ENCODE assay signal across 8 cellular contexts in the genomic region with DNA sequence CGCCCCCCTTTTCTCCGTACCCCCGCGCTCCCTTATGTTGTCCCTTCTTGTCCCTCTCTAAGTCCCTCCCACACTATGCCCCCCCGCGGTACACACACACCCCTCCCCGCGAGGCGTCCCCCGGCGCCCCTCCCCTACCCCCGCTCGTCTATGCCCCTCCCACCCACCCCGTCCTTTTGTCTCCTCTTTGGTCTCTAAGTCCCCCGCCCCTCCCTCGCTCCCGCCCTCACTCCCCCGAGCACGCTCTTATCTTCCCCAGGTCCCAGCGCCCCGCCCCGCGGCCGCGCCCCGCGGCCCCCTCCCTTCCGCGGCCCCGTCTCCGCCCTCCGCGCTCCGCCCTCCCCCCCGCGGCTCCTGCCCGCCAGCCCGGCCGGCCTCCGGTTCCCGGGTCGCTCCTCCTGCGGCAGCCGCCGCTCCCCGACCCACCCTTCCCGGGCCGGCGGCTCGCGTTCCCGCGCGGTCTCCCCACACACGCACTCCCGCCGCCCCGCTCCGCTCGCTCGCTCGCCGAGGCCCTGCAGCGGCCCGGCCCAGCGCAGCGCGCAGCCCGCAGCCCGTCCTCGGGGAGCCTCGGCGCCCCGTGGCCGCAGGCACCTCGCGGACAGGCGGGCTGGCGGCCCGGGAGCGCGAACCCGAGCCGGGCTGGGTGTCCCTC. TPM values are rescaled to one million over a fixed set of nuclear protein-coding genes. Genes with fewer than 3 reads are reported as not detected.
DNase-seq lines count a peak whose midpoint lies in the region; ATAC-seq and TF ChIP-seq lines count a peak whose summit lies in the region.

No MANE protein-coding gene starts in this region.

- CTCF ChIA-PET in activated CD4-positive, alpha-beta T cell treated with anti-CD3 and anti-CD28 coated beads for 36 hours (lab: Charles Lee), result interaction anchor here (0.6 to 0.7 kb wide), 2 partner anchors 16 to 95 kb away, joined by 3 to 4 read pairs; no protein-coding TSS in a partner anchor

- TF ChIP-seq CTCF in GM10266 (IDR thresholded peaks at IDR 0.05; ENCODE audit: control insufficient read depth, insufficient read depth, low read depth, missing control alignments) (no peak), chondrocyte (IDR thresholded peaks at IDR 0.05) (no peak)

- H3K36me3 Mint-ChIP-seq in activated CD4-positive, alpha-beta T cell treated with anti-CD3 and anti-CD28 coated beads for 36 hours (ENCODE audit: low read depth), result peaks cover 12% of the 10 kb centered on the region
- H3K36me3 Mint-ChIP-seq in chondrocyte (ENCODE audit: low read depth), result no peaks in the 10 kb centered on the region

- no peaks in the 10 kb centered on the region for H3K9me3 Mint-ChIP-seq in activated CD4-positive, alpha-beta T cell treated with anti-CD3 and anti-CD28 coated beads for 36 hours (ENCODE audit: low read depth)
- no peaks in the 10 kb centered on the region for H3K9me3 Mint-ChIP-seq in chondrocyte (ENCODE audit: low read depth)

- H3K27me3 Mint-ChIP-seq in activated CD4-positive, alpha-beta T cell treated with anti-CD3 and anti-CD28 coated beads for 36 hours, result peaks cover 2% of the 10 kb centered on the region
- peaks cover 7% of the 10 kb centered on the region for H3K27me3 Mint-ChIP-seq in chondrocyte (ENCODE audit: low read depth)

- H3K4me1 Mint-ChIP-seq in activated CD4-positive, alpha-beta T cell treated with anti-CD3 and anti-CD28 coated beads for 36 hours, result peaks cover 4% of the 10 kb centered on the region
- H3K4me1 Mint-ChIP-seq in chondrocyte (ENCODE audit: low read depth), result peaks cover 6% of the 10 kb centered on the region

- peak; percentile 91 for DNase-seq in GM10266 (ENCODE audit: extremely low spot score)
- peak; percentile 94 for DNase-seq in NCI-H2227 (lab: John Stamatoyannopoulos, UW; ENCODE audit: unreplicated experiment)
- peak; percentile 84 for DNase-seq in activated CD4-positive, alpha-beta T cell treated with anti-CD3 and anti-CD28 coated beads for 36 hours
- DNase-seq in chondrocyte (ENCODE audit: low spot score), result no peak
- peak; percentile 34 to 62 for DNase-seq in stimulated activated CD4-positive, alpha-beta T cell treated with anti-CD3 and anti-CD28 coated beads, Interleukin-1b, Interleukin-23, amount 100 ng/mL, for 1 hour (ENCODE audit: low read depth in 2 of 2)

- POLR2A ChIA-PET in activated CD4-positive, alpha-beta T cell treated with anti-CD3 and anti-CD28 coated beads for 36 hours (lab: Charles Lee), result no interaction called here

- H3K4me3 Mint-ChIP-seq in activated CD4-positive, alpha-beta T cell treated with anti-CD3 and anti-CD28 coated beads for 36 hours, result peak overlapping the region; percentile 62
- H3K4me3 Mint-ChIP-seq in chondrocyte (ENCODE audit: unreplicated experiment), result peak overlapping the region; percentile 87

- H3K27ac Mint-ChIP-seq in activated CD4-positive, alpha-beta T cell treated with anti-CD3 and anti-CD28 coated beads for 36 hours, result no peak overlapping the region
- no peak overlapping the region for H3K27ac Mint-ChIP-seq in chondrocyte (ENCODE audit: unreplicated experiment)

- ATAC-seq in HG02852 (IDR thresholded peaks at IDR 0.05; ENCODE audit: unreplicated experiment) (peak; percentile 44), GM18861 (IDR thresholded peaks at IDR 0.05; ENCODE audit: unreplicated experiment) (no peak)
- ATAC-seq in activated CD4-positive, alpha-beta T cell treated with anti-CD3 and anti-CD28 coated beads for 36 hours, result peak; percentile 73

- intact Hi-C loops in activated CD4-positive, alpha-beta T cell treated with anti-CD3 and anti-CD28 coated beads for 36 hours (cut with DNase I, micrococcal nuclease), result loop anchor here in 1 of 2 experiments (1.0 to 5.0 kb wide), 4 partner anchors 21 to 240 kb away; a partner anchor contains a TSS

- no peaks in the 10 kb centered on the region for H3K27me3 ChIP-seq in layer of hippocampus (ENCODE audit: control insufficient read depth, insufficient read depth, low read length)

- H3K27ac ChIP-seq in layer of hippocampus (ENCODE audit: low read depth, low read length), result peak overlapping the region; percentile 94

RNA-seq across cellular contexts. Expression of a gene that starts 26.3 kb away (rescaled TPM):
- total RNA-seq in activated CD4-positive, alpha-beta T cell treated with anti-CD3 and anti-CD28 coated beads for 36 hours, result 10 to 100 TPM; 35.7 to 45.2 TPM
- 13.9 to 17.0 TPM (median 14.2 TPM) in 3 replicates for total RNA-seq in chondrocyte

RNA-seq across cellular contexts. Expression of a gene that starts 50.2 kb away (rescaled TPM):
- total RNA-seq in activated CD4-positive, alpha-beta T cell treated with anti-CD3 and anti-CD28 coated beads for 36 hours, result 1 to 10 TPM; 8.3 to 8.5 TPM
- total RNA-seq in chondrocyte, result 19.7 to 20.6 TPM (median 20.0 TPM) in 3 replicates
